8 cellular contexts compared by ENCODE assay signal in the genomic region with DNA sequence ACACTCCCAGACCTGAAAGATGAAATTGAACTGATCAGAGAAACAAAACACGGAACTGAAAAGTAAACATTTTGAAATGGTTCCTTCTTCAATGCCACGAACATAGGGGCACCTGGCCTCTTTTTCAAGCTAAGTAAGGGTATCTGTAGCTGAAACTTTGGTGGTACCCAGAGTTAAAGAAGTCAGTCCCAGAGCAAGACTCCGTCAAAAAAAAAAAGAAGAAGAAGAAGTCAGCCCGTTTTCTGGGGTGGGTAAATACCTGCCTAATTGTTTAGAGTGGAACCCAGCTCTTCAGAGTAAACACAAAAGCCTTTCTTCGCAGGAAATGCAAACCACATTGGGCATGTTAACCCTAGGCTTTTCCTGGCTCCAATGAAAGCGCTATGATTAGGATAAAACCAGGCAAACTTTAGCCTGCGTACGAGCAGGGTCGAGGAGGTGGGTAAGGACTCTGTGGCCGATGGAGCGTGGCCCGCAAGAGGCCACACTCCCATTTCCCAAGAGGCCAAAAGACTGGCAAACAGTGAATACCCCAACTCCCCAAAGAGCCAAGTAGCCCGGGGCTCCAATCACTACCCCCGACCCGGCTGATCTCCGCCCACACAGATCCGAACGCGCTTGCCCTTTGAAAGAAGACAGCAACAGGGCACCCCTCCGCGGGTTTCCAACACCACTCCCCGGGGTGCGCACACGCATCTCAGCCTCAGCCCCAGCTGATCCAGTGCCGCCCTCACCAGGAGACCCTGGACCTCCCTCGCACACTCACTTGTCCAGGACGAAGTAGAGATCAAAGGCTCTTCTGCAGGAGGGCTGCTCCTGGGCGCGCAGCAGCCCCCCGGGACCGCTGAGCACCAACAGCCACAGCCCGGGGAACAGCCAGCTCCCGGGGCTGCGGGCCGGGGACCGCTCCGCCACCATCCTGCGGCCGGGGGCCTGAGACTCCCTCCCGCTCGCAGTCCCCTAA. TPM values are rescaled to one million over a fixed set of nuclear protein-coding genes. Genes with fewer than 3 reads are reported as not detected.
A peak's percentile ranks its signal among the peaks of the same experiment; 100 is the strongest.
DNase-seq lines count a peak whose midpoint lies in the region; ATAC-seq and TF ChIP-seq lines count a peak whose summit lies in the region.

No MANE protein-coding gene starts in this region.

- no peaks in the 10 kb centered on the region for H3K9me3 Mint-ChIP-seq in activated naive CD8-positive, alpha-beta T cell (ENCODE audit: low read depth)

- peak overlapping the region; percentile 80 for H3K9ac ChIP-seq in BLaER1

- H4K20me1 ChIP-seq in BLaER1 = no peaks in the 10 kb centered on the region

- peak overlapping the region; percentile 96 for H3K4me3 Mint-ChIP-seq in activated naive CD8-positive, alpha-beta T cell

- H3K36me3 ChIP-seq in BLaER1 = no peaks in the 10 kb centered on the region
- H3K36me3 ChIP-seq in left ventricle myocardium inferior = peaks cover 20% of the 10 kb centered on the region

- DNase-seq in SK-MEL-5 (ENCODE audit: low read depth, low spot score) = peak; percentile 3
- DNase-seq in left ventricle myocardium inferior = peak; percentile 47
- DNase-seq in sciatic nerve (ENCODE audit: low spot score) = peak; percentile 77
- DNase-seq in kidney glomerular epithelial cell (lab: John Stamatoyannopoulos, UW) = no peak

- intact Hi-C loops in left ventricle myocardium inferior (cut with micrococcal nuclease) = no loop called here
- intact Hi-C loops in sciatic nerve (cut with DNase I) = no loop called here

- no peak for TF ChIP-seq CTCF in left ventricle myocardium inferior (IDR thresholded peaks at IDR 0.05; ENCODE audit: borderline replicate concordance)

- in situ Hi-C loops in SK-MEL-5 (cut with HindIII; ENCODE audit: low pct_unique_long_range_greater_than_20kb, low sequenced_read_pairs) = no loop called here

- H3K27ac ChIP-seq in BLaER1 (peak overlapping the region; percentile 77), left ventricle myocardium inferior (replicated peaks) (peak overlapping the region; percentile 97)

- peaks cover 77% of the 10 kb centered on the region for H3K4me1 Mint-ChIP-seq in activated naive CD8-positive, alpha-beta T cell (ENCODE audit: low read depth)

- H3K9me3 ChIP-seq in BLaER1 = no peaks in the 10 kb centered on the region
- H3K9me3 ChIP-seq in left ventricle myocardium inferior (replicated peaks) = no peaks in the 10 kb centered on the region

- H3K27me3 Mint-ChIP-seq in activated naive CD8-positive, alpha-beta T cell = no peaks in the 10 kb centered on the region

- peak overlapping the region; percentile 90 for H3K27ac Mint-ChIP-seq in activated naive CD8-positive, alpha-beta T cell

- H3K4me1 ChIP-seq in BLaER1 (peaks cover 28% of the 10 kb centered on the region), left ventricle myocardium inferior (peaks cover 63% of the 10 kb centered on the region)

- peaks cover 10% of the 10 kb centered on the region for H3K36me3 Mint-ChIP-seq in activated naive CD8-positive, alpha-beta T cell

- H3K27me3 ChIP-seq in BLaER1 = no peaks in the 10 kb centered on the region
- no peaks in the 10 kb centered on the region for H3K27me3 ChIP-seq in left ventricle myocardium inferior (ENCODE audit: low read depth)

- ATAC-seq in GM19372 (IDR thresholded peaks at IDR 0.05; ENCODE audit: low read depth, unreplicated experiment) (peak; percentile 18), HG03442 (IDR thresholded peaks at IDR 0.05; ENCODE audit: unreplicated experiment) (peak; percentile 24), sciatic nerve (peak; percentile 59)

- peak overlapping the region; percentile 88 for H3K4me3 ChIP-seq in BLaER1
- peak overlapping the region; percentile 87 for H3K4me3 ChIP-seq in left ventricle myocardium inferior

- H3K4me2 ChIP-seq in BLaER1 = peak overlapping the region; percentile 94

RNA-seq across cellular contexts. Expression of a gene that starts 1.1 kb away (rescaled TPM):
- 2.3 and 4.4 TPM in 2 replicates for total RNA-seq in SK-MEL-5 (2014; rRNA removed; shearing (Covaris generic))
- polyA plus RNA-seq in SK-MEL-5 (2015; cell fraction: cytosol; rRNA removed) = 3.9 and 4.8 TPM in 2 replicates
- 2.2 and 4.0 TPM in 2 replicates for polyA plus RNA-seq in SK-MEL-5 (2015; cell fraction: nucleus; rRNA removed)
- total RNA-seq in left ventricle myocardium inferior (42.4 TPM), sciatic nerve (94.4 TPM)
